ENCODE assay signal across 21 cellular contexts in genomic region chr10:72312865-72313391, GRCh38.
"Had no signal": no experiment of that assay in that cellular context is flagged by ENCODE, and none has a peak within 500 bp of the region (broad histone marks: within the 10 kb centered on the region; RNA-seq: fewer than 3 reads in every experiment).

No MANE protein-coding gene starts in this region.

- H3K27me3 ChIP-seq: foreskin keratinocyte, ovary, right atrium auricular region, tibial artery, upper lobe of left lung, uterus had no signal

- H3K36me3 ChIP-seq: ovary, right atrium auricular region, tibial artery, upper lobe of left lung, uterus had no signal

- H3K9me3 Mint-ChIP-seq: endodermal cell; naive thymus-derived CD8-positive, alpha-beta T cell; neural crest cell; stimulated activated effector memory CD8-positive, alpha-beta T cell treated with anti-CD3 and anti-CD28 coated beads, Interleukin-12 subunit alpha, Interleukin-12 subunit beta, amount 100 ng/mL, for 72 hours had no signal

- H3K36me3 Mint-ChIP-seq: naive thymus-derived CD8-positive, alpha-beta T cell had no signal

- H3K27ac ChIP-seq: coronary artery, foreskin keratinocyte, ovary, right atrium auricular region, tibial artery, upper lobe of left lung, uterus had no signal

- H3K4me3 Mint-ChIP-seq: endodermal cell; naive thymus-derived CD8-positive, alpha-beta T cell; neural crest cell; stimulated activated effector memory CD8-positive, alpha-beta T cell treated with anti-CD3 and anti-CD28 coated beads, Interleukin-12 subunit alpha, Interleukin-12 subunit beta, amount 100 ng/mL, for 72 hours had no signal

- H3K27ac Mint-ChIP-seq: endodermal cell; stimulated activated effector memory CD8-positive, alpha-beta T cell treated with anti-CD3 and anti-CD28 coated beads, Interleukin-12 subunit alpha, Interleukin-12 subunit beta, amount 100 ng/mL, for 72 hours had no signal

- H3K4me2 ChIP-seq: smooth muscle cell had no signal

- H3K4me3 ChIP-seq: coronary artery, ovary, right atrium auricular region, smooth muscle cell, tibial artery, upper lobe of left lung, uterus had no signal

- H3K9me3 ChIP-seq: ovary, right atrium auricular region, tibial artery, upper lobe of left lung, uterus had no signal

- H3K27me3 Mint-ChIP-seq: naive thymus-derived CD8-positive, alpha-beta T cell had no signal

- ATAC-seq: foreskin keratinocyte; naive thymus-derived CD8-positive, alpha-beta T cell; stimulated activated effector memory CD8-positive, alpha-beta T cell treated with anti-CD3 and anti-CD28 coated beads, Interleukin-12 subunit alpha, Interleukin-12 subunit beta, amount 100 ng/mL, for 72 hours; stimulated activated naive CD8-positive, alpha-beta T cell treated with anti-CD3 and anti-CD28 coated beads, Interleukin-15, Interleukin-2, amounts not matched to agents 100 U/mL and 50 U/mL, for 24 hours had no signal

- DNase-seq: effector CD4-positive, alpha-beta T cell; endodermal cell; erythroblast; foreskin keratinocyte; head of caudate nucleus; hippocampal formation; kidney glomerular epithelial cell; mesendoderm; naive thymus-derived CD8-positive, alpha-beta T cell; ovary; stimulated activated CD4-positive, alpha-beta T cell treated with anti-CD3 and anti-CD28 coated beads, Interleukin-2, amount 100 ng/mL, for 48 hours; stimulated activated CD8-positive, alpha-beta memory T cell treated with anti-CD3 and anti-CD28 coated beads, Interleukin-4, amount 100 ng/mL, for 48 hours; stimulated activated naive CD8-positive, alpha-beta T cell treated with anti-CD3 and anti-CD28 coated beads, Interleukin-15, Interleukin-2, amounts not matched to agents 100 U/mL and 50 U/mL, for 24 hours; tibial artery; upper lobe of left lung; uterus had no signal
